In genomic region chr20:20795721-20796120, GRCh38 we compare ENCODE assay signal across 20 cellular contexts.
DNase-seq lines count a peak whose midpoint lies in the region; ATAC-seq and TF ChIP-seq lines count a peak whose summit lies in the region.
"Had no signal": no experiment of that assay in that cellular context is flagged by ENCODE, and none has a peak within 500 bp of the region (broad histone marks: within the 10 kb centered on the region; RNA-seq: fewer than 3 reads in every experiment).

No MANE protein-coding gene starts in this region.

- peaks cover 0 to 15% (median 10%) of the 10 kb centered on the region in 10 experiments; a peak in 14 of 20 replicates for H3K4me1 ChIP-seq in BLaER1 treated with 17β-estradiol and CSF1 and Interleukin-3, amounts not matched to agents 10 nM and 100 nM
- peaks cover 0 to 5% (median 1%) of the 10 kb centered on the region in 4 donors for H3K4me1 ChIP-seq in liver (ENCODE audit: control insufficient read depth in 4 of 4, insufficient read depth in 4 of 4, low read length in 3 of 4)
- peaks cover 0 to 3% (median 0%) of the 10 kb centered on the region in 4 donors for H3K4me1 ChIP-seq in upper lobe of left lung
- H3K4me1 ChIP-seq: A549, Caco-2 had no signal

- peak overlapping the region; percentile 51 for H3K27ac Mint-ChIP-seq in stimulated activated naive B cell treated with anti-CD40 and anti-IgM and Interleukin-4, amounts not matched to agents 10 μg/mL and 1 μg/mL and 100 μg/mL, for 72 hours
- H3K27ac Mint-ChIP-seq: B cell; CD14-positive monocyte; CD4-positive, alpha-beta memory T cell; CD4-positive, CD25-positive, alpha-beta regulatory T cell had no signal

- no peak for TF ChIP-seq POLR2A in upper lobe of left lung (IDR thresholded peaks at IDR 0.05)

- ATAC-seq in left lobe of liver (peak; percentile 79), upper lobe of left lung (ENCODE audit: low FRiP score in 2 of 2) (no peak), GM21367 (IDR thresholded peaks at IDR 0.05; ENCODE audit: unreplicated experiment) (no peak)
- peak in 1 of 2 donors; percentile 68 for ATAC-seq in stimulated activated naive B cell treated with anti-CD40 and anti-IgM and Interleukin-4, amounts not matched to agents 10 μg/mL and 1 μg/mL and 100 μg/mL, for 72 hours (replicated peaks)
- ATAC-seq: A549, GM12878 had no signal

- no peaks in the 10 kb centered on the region for H3K9me3 Mint-ChIP-seq in stimulated activated naive B cell treated with anti-CD40 and anti-IgM and Interleukin-4, amounts not matched to agents 10 μg/mL and 1 μg/mL and 100 μg/mL, for 72 hours
- H3K9me3 Mint-ChIP-seq: CD4-positive, alpha-beta memory T cell; CD8-positive, alpha-beta memory T cell had no signal

- no peak overlapping the region for H3K9ac ChIP-seq in BLaER1 treated with 17β-estradiol and CSF1 and Interleukin-3, amounts not matched to agents 10 nM and 100 nM
- H3K9ac ChIP-seq in liver (ENCODE audit: low read depth in 1 of 2, low read length in 2 of 2): no peak overlapping the region

- peaks cover 6 to 17% of the 10 kb centered on the region in 2 donors for H3K27me3 Mint-ChIP-seq in stimulated activated naive B cell treated with anti-CD40 and anti-IgM and Interleukin-4, amounts not matched to agents 10 μg/mL and 1 μg/mL and 100 μg/mL, for 72 hours

- H4K20me1 ChIP-seq in BLaER1 treated with 17β-estradiol and CSF1 and Interleukin-3, amounts not matched to agents 10 nM and 100 nM: no peaks in the 10 kb centered on the region

- 40% methylated on average over 5 of the region's 5 CpGs for WGBS in liver
- WGBS in upper lobe of left lung, 2 donors: 86 to 96% methylated on average over 5 of the region's 5 CpGs

- no peaks in the 10 kb centered on the region for H3K36me3 ChIP-seq in BLaER1 treated with 17β-estradiol and CSF1 and Interleukin-3, amounts not matched to agents 10 nM and 100 nM
- H3K36me3 ChIP-seq in liver (ENCODE audit: control insufficient read depth in 4 of 4, insufficient read depth in 3 of 4, low read depth in 1 of 4, low read length in 3 of 4): no peaks in the 10 kb centered on the region
- H3K36me3 ChIP-seq in upper lobe of left lung: no peaks in the 10 kb centered on the region

- no peak for TF ChIP-seq EP300 in upper lobe of left lung (IDR thresholded peaks at IDR 0.05)

- DNase-seq in left lobe of liver (ENCODE audit: low spot score) (peak; percentile 57), SHP77 (lab: John Stamatoyannopoulos, UW) (no peak), upper lobe of left lung (no peak)
- DNase-seq in stimulated activated naive B cell treated with anti-CD40 and anti-IgM and Interleukin-4, amounts not matched to agents 10 μg/mL and 1 μg/mL and 100 μg/mL, for 72 hours: no peak
- DNase-seq: AML-193; C1 segment of cervical spinal cord; Caco-2; Calu3; CD4-positive, alpha-beta memory T cell; CD4-positive, CD25-positive, alpha-beta regulatory T cell; CD8-positive, alpha-beta memory T cell; DMS79 treated with DMSO at 0.1 percent for 48 hours had no signal

- H3K27ac ChIP-seq in BLaER1 treated with 17β-estradiol and CSF1 and Interleukin-3, amounts not matched to agents 10 nM and 100 nM: no peak overlapping the region
- H3K27ac ChIP-seq in liver (ENCODE audit: low read depth in 1 of 2, low read length in 2 of 2): no peak overlapping the region
- H3K27ac ChIP-seq in upper lobe of left lung: no peak overlapping the region
- H3K27ac ChIP-seq: 22Rv1, A549 had no signal

- TF ChIP-seq RAD21 in liver (IDR thresholded peaks at IDR 0.05): peak; percentile 7 to 53

- H3K4me3 Mint-ChIP-seq in stimulated activated naive B cell treated with anti-CD40 and anti-IgM and Interleukin-4, amounts not matched to agents 10 μg/mL and 1 μg/mL and 100 μg/mL, for 72 hours: peak overlapping the region in 1 of 2 donors; percentile 52
- H3K4me3 Mint-ChIP-seq: B cell; CD14-positive monocyte; CD4-positive, alpha-beta memory T cell; CD4-positive, CD25-positive, alpha-beta regulatory T cell; CD8-positive, alpha-beta memory T cell had no signal

- H3K4me1 Mint-ChIP-seq in stimulated activated naive B cell treated with anti-CD40 and anti-IgM and Interleukin-4, amounts not matched to agents 10 μg/mL and 1 μg/mL and 100 μg/mL, for 72 hours: peaks cover 2 to 15% of the 10 kb centered on the region in 2 donors
- H3K4me1 Mint-ChIP-seq: B cell; CD14-positive monocyte; CD4-positive, alpha-beta memory T cell; CD4-positive, CD25-positive, alpha-beta regulatory T cell; CD8-positive, alpha-beta memory T cell had no signal

- no peak for TF ChIP-seq CTCF in liver (IDR thresholded peaks at IDR 0.05; ENCODE audit: low read depth, low read length, missing input control)
- no peak for TF ChIP-seq CTCF in upper lobe of left lung (IDR thresholded peaks at IDR 0.05)

- no peaks in the 10 kb centered on the region for H3K36me3 Mint-ChIP-seq in stimulated activated naive B cell treated with anti-CD40 and anti-IgM and Interleukin-4, amounts not matched to agents 10 μg/mL and 1 μg/mL and 100 μg/mL, for 72 hours
- H3K36me3 Mint-ChIP-seq: CD14-positive monocyte; CD4-positive, alpha-beta memory T cell; CD4-positive, CD25-positive, alpha-beta regulatory T cell; CD8-positive, alpha-beta memory T cell had no signal

- peak overlapping the region in 8 of 11 experiments; percentile 8 to 59 (median 24); a peak in 7 of 22 replicates for H3K4me2 ChIP-seq in BLaER1 treated with 17β-estradiol and CSF1 and Interleukin-3, amounts not matched to agents 10 nM and 100 nM
- H3K4me2 ChIP-seq: A549 had no signal

- no peak overlapping the region for H3K4me3 ChIP-seq in BLaER1 treated with 17β-estradiol and CSF1 and Interleukin-3, amounts not matched to agents 10 nM and 100 nM
- no peak overlapping the region for H3K4me3 ChIP-seq in liver (ENCODE audit: low read depth in 1 of 3, low read length in 3 of 3)
- H3K4me3 ChIP-seq in upper lobe of left lung: no peak overlapping the region
- H3K4me3 ChIP-seq: A549, GM12878 had no signal

- no peaks in the 10 kb centered on the region for H3K27me3 ChIP-seq in BLaER1 treated with 17β-estradiol and CSF1 and Interleukin-3, amounts not matched to agents 10 nM and 100 nM
- H3K27me3 ChIP-seq in liver (ENCODE audit: control insufficient read depth in 4 of 4, insufficient read depth in 4 of 4, low read length in 3 of 4): no peaks in the 10 kb centered on the region
- H3K27me3 ChIP-seq in upper lobe of left lung: no peaks in the 10 kb centered on the region

- no peaks in the 10 kb centered on the region for H3K9me3 ChIP-seq in BLaER1 treated with 17β-estradiol and CSF1 and Interleukin-3, amounts not matched to agents 10 nM and 100 nM (replicated peaks in 1 of 11)
- H3K9me3 ChIP-seq in liver (ENCODE audit: control insufficient read depth in 4 of 4, low read length in 3 of 4) (no peaks in the 10 kb centered on the region), upper lobe of left lung (no peaks in the 10 kb centered on the region)
- H3K9me3 ChIP-seq: A549, Caco-2 had no signal

TF ChIP-seq in liver, 16 proteins besides CTCF, POLR2A, EP300 and RAD21:
- TF ChIP-seq RXRA (IDR thresholded peaks at IDR 0.05): peak; percentile 56 to 68
- TF ChIP-seq HNF4G (IDR thresholded peaks at IDR 0.05): peak; percentile 75
- TF ChIP-seq JUND (IDR thresholded peaks at IDR 0.05): peak in 1 of 2 donors; percentile 21
- no peak for TF ChIP-seq MAX (IDR thresholded peaks at IDR 0.05)
- peak; percentile 91 to 97 for TF ChIP-seq HNF4A (conservative IDR thresholded peaks at IDR 0.05)
- peak; percentile 82 for TF ChIP-seq SP1 (IDR thresholded peaks at IDR 0.05)
- TF ChIP-seq YY1 (IDR thresholded peaks at IDR 0.05): no peak
